In genomic region chr11:30322826-30323710, GRCh38 we compare ENCODE assay signal across 1 cellular context.
TF ChIP-seq lines count a peak whose summit lies in the region.

Gene ARL14EP (plus strand): TSS chr11:30323104. CDS start chr11:30330949, 7,845 bp downstream.

TF ChIP-seq in HepG2, 621 proteins besides CTCF, POLR2A, EP300 and RAD21 (continued from another document and continues in another):
- TF ChIP-seq STAT5B (CRISPR knock-in tag; IDR thresholded peaks at IDR 0.05) (no peak), AHR (CRISPR knock-in tag; IDR thresholded peaks at IDR 0.05) (no peak; the same call in none of the 2 replicates), ZNF282 (IDR thresholded peaks at IDR 0.05; ENCODE audit: partially characterized antibody) (no peak), ZBTB20 (CRISPR knock-in tag; IDR thresholded peaks at IDR 0.05; ENCODE audit: borderline replicate concordance, low read depth) (peak; percentile 75; the same call in 1 of the 2 replicates), ELF4 (CRISPR knock-in tag; IDR thresholded peaks at IDR 0.05; ENCODE audit: borderline replicate concordance) (peak; percentile 44; the same call in 1 of the 2 replicates), ETV6 (CRISPR knock-in tag; conservative IDR thresholded peaks at IDR 0.05) (peak; percentile 87), ZNF232 (CRISPR knock-in tag; IDR thresholded peaks at IDR 0.05; ENCODE audit: borderline replicate concordance) (peak; percentile 53; the same call in 1 of the 2 replicates), MBD4 (IDR thresholded peaks at IDR 0.05; ENCODE audit: borderline replicate concordance, low read length) (no peak), ZNF598 (CRISPR knock-in tag; IDR thresholded peaks at IDR 0.05; ENCODE audit: borderline replicate concordance) (peak; percentile 39; the same call in 1 of the 2 replicates), ZNF136 (CRISPR knock-in tag; IDR thresholded peaks at IDR 0.05; ENCODE audit: low read depth) (peak; percentile 97), PTBP1 (IDR thresholded peaks at IDR 0.05; ENCODE audit: low read depth, low read length, poor library complexity, severe bottlenecking) (no peak), PHF20 (CRISPR knock-in tag; IDR thresholded peaks at IDR 0.05) (peak; percentile 90), ZNF335 (CRISPR knock-in tag; IDR thresholded peaks at IDR 0.05) (0 out of 2 replicates have a peak, but pooled peaks have one; percentile 19), UBTF (CRISPR knock-in tag; IDR thresholded peaks at IDR 0.05) (peak; percentile 90), ZNF367 (CRISPR knock-in tag; IDR thresholded peaks at IDR 0.05; ENCODE audit: borderline replicate concordance) (0 out of 2 replicates have a peak, but pooled peaks have one; percentile 29), ZBTB33 (CRISPR knock-in tag; IDR thresholded peaks at IDR 0.05) (no peak), ZNF263 (CRISPR knock-in tag; IDR thresholded peaks at IDR 0.05) (peak; percentile 65), ZEB1 (IDR thresholded peaks at IDR 0.05; ENCODE audit: insufficient replicate concordance, low read depth) (no peak), NKX3-1 (CRISPR knock-in tag; IDR thresholded peaks at IDR 0.05) (peak; percentile 78), EED (CRISPR knock-in tag; IDR thresholded peaks at IDR 0.05) (peak; percentile 87), ZNF121 (CRISPR knock-in tag; IDR thresholded peaks at IDR 0.05) (peak; percentile 84), PBX2 (CRISPR knock-in tag; IDR thresholded peaks at IDR 0.05) (no peak), ATF1 (CRISPR knock-in tag; IDR thresholded peaks at IDR 0.05) (peak; percentile 76), ZNF564 (CRISPR knock-in tag; IDR thresholded peaks at IDR 0.05) (peak; percentile 80; the same call in 1 of the 2 replicates), KLF12 (CRISPR knock-in tag; IDR thresholded peaks at IDR 0.05; ENCODE audit: borderline replicate concordance) (no peak), ZNF235 (CRISPR knock-in tag; IDR thresholded peaks at IDR 0.05; ENCODE audit: borderline replicate concordance) (no peak), DRAP1 (CRISPR knock-in tag; IDR thresholded peaks at IDR 0.05) (peak; percentile 94), SNAPC5 (CRISPR knock-in tag; IDR thresholded peaks at IDR 0.05; ENCODE audit: borderline replicate concordance) (no peak), ZNF224 (CRISPR knock-in tag; IDR thresholded peaks at IDR 0.05) (no peak), ZBTB2 (CRISPR knock-in tag; IDR thresholded peaks at IDR 0.05; ENCODE audit: low read depth) (0 out of 2 replicates have a peak, but pooled peaks have one; percentile 58), ZC3H4 (CRISPR knock-in tag; IDR thresholded peaks at IDR 0.05; ENCODE audit: borderline replicate concordance) (no peak), HNRNPL (IDR thresholded peaks at IDR 0.05; ENCODE audit: low read depth, low read length) (no peak), ZNF629 (CRISPR knock-in tag; conservative IDR thresholded peaks at IDR 0.05) (no peak), ZNF616 (CRISPR knock-in tag; IDR thresholded peaks at IDR 0.05; ENCODE audit: low read depth) (peak; percentile 64; the same call in 1 of the 2 replicates), ZNF460 (CRISPR knock-in tag; IDR thresholded peaks at IDR 0.05; ENCODE audit: borderline replicate concordance) (no peak), PAWR (CRISPR knock-in tag; IDR thresholded peaks at IDR 0.05; ENCODE audit: borderline replicate concordance) (no peak), KDM5B (CRISPR knock-in tag; IDR thresholded peaks at IDR 0.05; ENCODE audit: borderline replicate concordance) (peak; percentile 89; the same call in 1 of the 2 replicates), ZNF7 (CRISPR knock-in tag; IDR thresholded peaks at IDR 0.05) (no peak), JUND (CRISPR knock-in tag; IDR thresholded peaks at IDR 0.05) (no peak), MYPOP (CRISPR knock-in tag; IDR thresholded peaks at IDR 0.05) (peak; percentile 39; the same call in 1 of the 2 replicates), ZNF101 (CRISPR knock-in tag; IDR thresholded peaks at IDR 0.05; ENCODE audit: borderline replicate concordance, low read depth) (peak; percentile 83; the same call in 1 of the 2 replicates), ZNF138 (CRISPR knock-in tag; IDR thresholded peaks at IDR 0.05; ENCODE audit: low read depth) (no peak), ZNF674 (CRISPR knock-in tag; IDR thresholded peaks at IDR 0.05; ENCODE audit: low read depth) (0 out of 2 replicates have a peak, but pooled peaks have one; percentile 85), ELF1 (CRISPR knock-in tag; IDR thresholded peaks at IDR 0.05) (peak; percentile 89), ZFP36 (IDR thresholded peaks at IDR 0.05; ENCODE audit: borderline replicate concordance, low read depth, low read length, partially characterized antibody) (no peak), ZNF207 (IDR thresholded peaks at IDR 0.05; ENCODE audit: borderline replicate concordance) (no peak), THYN1 (CRISPR knock-in tag; IDR thresholded peaks at IDR 0.05; ENCODE audit: borderline replicate concordance, low read depth) (no peak)
- TF ChIP-seq, protein P1, sequence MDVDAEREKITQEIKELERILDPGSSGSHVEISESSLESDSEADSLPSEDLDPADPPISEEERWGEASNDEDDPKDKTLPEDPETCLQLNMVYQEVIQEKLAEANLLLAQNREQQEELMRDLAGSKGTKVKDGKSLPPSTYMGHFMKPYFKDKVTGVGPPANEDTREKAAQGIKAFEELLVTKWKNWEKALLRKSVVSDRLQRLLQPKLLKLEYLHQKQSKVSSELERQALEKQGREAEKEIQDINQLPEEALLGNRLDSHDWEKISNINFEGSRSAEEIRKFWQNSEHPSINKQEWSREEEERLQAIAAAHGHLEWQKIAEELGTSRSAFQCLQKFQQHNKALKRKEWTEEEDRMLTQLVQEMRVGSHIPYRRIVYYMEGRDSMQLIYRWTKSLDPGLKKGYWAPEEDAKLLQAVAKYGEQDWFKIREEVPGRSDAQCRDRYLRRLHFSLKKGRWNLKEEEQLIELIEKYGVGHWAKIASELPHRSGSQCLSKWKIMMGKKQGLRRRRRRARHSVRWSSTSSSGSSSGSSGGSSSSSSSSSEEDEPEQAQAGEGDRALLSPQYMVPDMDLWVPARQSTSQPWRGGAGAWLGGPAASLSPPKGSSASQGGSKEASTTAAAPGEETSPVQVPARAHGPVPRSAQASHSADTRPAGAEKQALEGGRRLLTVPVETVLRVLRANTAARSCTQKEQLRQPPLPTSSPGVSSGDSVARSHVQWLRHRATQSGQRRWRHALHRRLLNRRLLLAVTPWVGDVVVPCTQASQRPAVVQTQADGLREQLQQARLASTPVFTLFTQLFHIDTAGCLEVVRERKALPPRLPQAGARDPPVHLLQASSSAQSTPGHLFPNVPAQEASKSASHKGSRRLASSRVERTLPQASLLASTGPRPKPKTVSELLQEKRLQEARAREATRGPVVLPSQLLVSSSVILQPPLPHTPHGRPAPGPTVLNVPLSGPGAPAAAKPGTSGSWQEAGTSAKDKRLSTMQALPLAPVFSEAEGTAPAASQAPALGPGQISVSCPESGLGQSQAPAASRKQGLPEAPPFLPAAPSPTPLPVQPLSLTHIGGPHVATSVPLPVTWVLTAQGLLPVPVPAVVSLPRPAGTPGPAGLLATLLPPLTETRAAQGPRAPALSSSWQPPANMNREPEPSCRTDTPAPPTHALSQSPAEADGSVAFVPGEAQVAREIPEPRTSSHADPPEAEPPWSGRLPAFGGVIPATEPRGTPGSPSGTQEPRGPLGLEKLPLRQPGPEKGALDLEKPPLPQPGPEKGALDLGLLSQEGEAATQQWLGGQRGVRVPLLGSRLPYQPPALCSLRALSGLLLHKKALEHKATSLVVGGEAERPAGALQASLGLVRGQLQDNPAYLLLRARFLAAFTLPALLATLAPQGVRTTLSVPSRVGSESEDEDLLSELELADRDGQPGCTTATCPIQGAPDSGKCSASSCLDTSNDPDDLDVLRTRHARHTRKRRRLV (CRISPR knock-in tag; IDR thresholded peaks at IDR 0.05): no peak
- TF ChIP-seq, protein P2, sequence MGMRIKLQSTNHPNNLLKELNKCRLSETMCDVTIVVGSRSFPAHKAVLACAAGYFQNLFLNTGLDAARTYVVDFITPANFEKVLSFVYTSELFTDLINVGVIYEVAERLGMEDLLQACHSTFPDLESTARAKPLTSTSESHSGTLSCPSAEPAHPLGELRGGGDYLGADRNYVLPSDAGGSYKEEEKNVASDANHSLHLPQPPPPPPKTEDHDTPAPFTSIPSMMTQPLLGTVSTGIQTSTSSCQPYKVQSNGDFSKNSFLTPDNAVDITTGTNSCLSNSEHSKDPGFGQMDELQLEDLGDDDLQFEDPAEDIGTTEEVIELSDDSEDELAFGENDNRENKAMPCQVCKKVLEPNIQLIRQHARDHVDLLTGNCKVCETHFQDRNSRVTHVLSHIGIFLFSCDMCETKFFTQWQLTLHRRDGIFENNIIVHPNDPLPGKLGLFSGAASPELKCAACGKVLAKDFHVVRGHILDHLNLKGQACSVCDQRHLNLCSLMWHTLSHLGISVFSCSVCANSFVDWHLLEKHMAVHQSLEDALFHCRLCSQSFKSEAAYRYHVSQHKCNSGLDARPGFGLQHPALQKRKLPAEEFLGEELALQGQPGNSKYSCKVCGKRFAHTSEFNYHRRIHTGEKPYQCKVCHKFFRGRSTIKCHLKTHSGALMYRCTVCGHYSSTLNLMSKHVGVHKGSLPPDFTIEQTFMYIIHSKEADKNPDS (CRISPR knock-in tag; IDR thresholded peaks at IDR 0.05): no peak
- TF ChIP-seq, protein P3, sequence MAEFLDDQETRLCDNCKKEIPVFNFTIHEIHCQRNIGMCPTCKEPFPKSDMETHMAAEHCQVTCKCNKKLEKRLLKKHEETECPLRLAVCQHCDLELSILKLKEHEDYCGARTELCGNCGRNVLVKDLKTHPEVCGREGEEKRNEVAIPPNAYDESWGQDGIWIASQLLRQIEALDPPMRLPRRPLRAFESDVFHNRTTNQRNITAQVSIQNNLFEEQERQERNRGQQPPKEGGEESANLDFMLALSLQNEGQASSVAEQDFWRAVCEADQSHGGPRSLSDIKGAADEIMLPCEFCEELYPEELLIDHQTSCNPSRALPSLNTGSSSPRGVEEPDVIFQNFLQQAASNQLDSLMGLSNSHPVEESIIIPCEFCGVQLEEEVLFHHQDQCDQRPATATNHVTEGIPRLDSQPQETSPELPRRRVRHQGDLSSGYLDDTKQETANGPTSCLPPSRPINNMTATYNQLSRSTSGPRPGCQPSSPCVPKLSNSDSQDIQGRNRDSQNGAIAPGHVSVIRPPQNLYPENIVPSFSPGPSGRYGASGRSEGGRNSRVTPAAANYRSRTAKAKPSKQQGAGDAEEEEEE (CRISPR knock-in tag; IDR thresholded peaks at IDR 0.05; ENCODE audit: borderline replicate concordance): no peak; the same call in 1 of the 2 replicates
